Comparison of ENCODE assay signal across 28 cellular contexts in genomic region chr6:8633762-8634161, GRCh38.
DNase-seq lines count a peak whose midpoint lies in the region; ATAC-seq, FAIRE-seq and TF ChIP-seq lines count a peak whose summit lies in the region.
"Had no signal": no experiment of that assay in that cellular context is flagged by ENCODE, and none has a peak within 500 bp of the region (broad histone marks: within the 10 kb centered on the region; RNA-seq: fewer than 3 reads in every experiment).

No MANE protein-coding gene starts in this region.

- H3K79me1 ChIP-seq in trophoblast cell (ENCODE audit: low read length): no peaks in the 10 kb centered on the region

- H2BK120ac ChIP-seq in trophoblast cell (ENCODE audit: insufficient read depth, low read length, poor library complexity): no peak overlapping the region

- H3K9me3 ChIP-seq in mammary epithelial cell (replicated peaks; ENCODE audit: insufficient read depth, low read length) (no peaks in the 10 kb centered on the region), pancreas (peaks cover 0 to 4% (median 0%) of the 10 kb centered on the region in 4 donors), trophoblast cell (ENCODE audit: insufficient read depth, low read depth, low read length) (no peaks in the 10 kb centered on the region)
- H3K9me3 ChIP-seq: A549, SJCRH30 had no signal

- dilution Hi-C loops in mammary epithelial cell (cut with HindIII; ENCODE audit: low sequenced_read_pairs): no loop called here

- no peak for FAIRE-seq in pancreas (lab: Jason Lieb, UNC)
- FAIRE-seq: A549, GM18507, K562, RCC 7860 had no signal

- no peaks in the 10 kb centered on the region for H4K20me1 ChIP-seq in mammary epithelial cell (ENCODE audit: insufficient read depth, low read length)
- H4K20me1 ChIP-seq: BLaER1 treated with 17β-estradiol and CSF1 and Interleukin-3, amounts not matched to agents 10 nM and 100 nM had no signal

- CTCF ChIA-PET in mammary epithelial cell (lab: Charles Lee; ENCODE audit: low non-redundant PET): interaction anchor here (0.6 kb wide), 1 partner anchor 109 kb away, joined by 5 read pairs; no protein-coding TSS in a partner anchor

- intact Hi-C loops in mammary epithelial cell (cut with micrococcal nuclease) (no loop called here), pancreas (cut with DNase I) (no loop called here)

- H3K4me3 ChIP-seq in mammary epithelial cell (replicated peaks in 1 of 3; ENCODE audit: insufficient read depth in 1 of 3, low read depth in 2 of 3, low read length in 3 of 3) (no peak overlapping the region), pancreas (no peak overlapping the region), trophoblast cell (ENCODE audit: low read depth, low read length) (no peak overlapping the region)
- H3K4me3 ChIP-seq: A549; BLaER1 treated with 17β-estradiol and CSF1 and Interleukin-3, amounts not matched to agents 10 nM and 100 nM; GM23248; K562; SJCRH30 had no signal

- H2BK12ac ChIP-seq in trophoblast cell (ENCODE audit: low read length): no peak overlapping the region

- H3K4me2 ChIP-seq in mammary epithelial cell (ENCODE audit: insufficient read depth, low read depth, low read length): no peak overlapping the region
- no peak overlapping the region for H3K4me2 ChIP-seq in trophoblast cell (ENCODE audit: low read length)
- H3K4me2 ChIP-seq: A549; BLaER1 treated with 17β-estradiol and CSF1 and Interleukin-3, amounts not matched to agents 10 nM and 100 nM had no signal

- H3K23ac ChIP-seq in trophoblast cell (ENCODE audit: low read length): no peak overlapping the region

- peak; percentile 74 for ATAC-seq in foreskin keratinocyte
- ATAC-seq in pancreas: peak in 3 of 4 donors; percentile 38 to 85 (median 83)
- ATAC-seq: A549, K562, Right ventricle myocardium inferior had no signal

- no peak overlapping the region for H4K91ac ChIP-seq in trophoblast cell (ENCODE audit: low read depth, low read length)

- DNase-seq in NCI-H2227 treated with DMSO at 0.1 percent for 48 hours (lab: John Stamatoyannopoulos, UW): peak; percentile 56
- DNase-seq in mammary epithelial cell: peak; percentile 21
- peak in 1 of 2 donors; percentile 44 for DNase-seq in foreskin keratinocyte
- no peak for DNase-seq in pancreas
- no peak for DNase-seq in trophoblast cell
- DNase-seq in erythroblast (lab: John Stamatoyannopoulos, UW): no peak
- DNase-seq in SK-N-DZ (ENCODE audit: low spot score): no peak
- no peak for DNase-seq in COR-L47 (lab: John Stamatoyannopoulos, UW)
- DNase-seq: AML-193; CD4-positive, alpha-beta T cell; DMS53; GM23248; H7; Kasumi-1; MV-4-11; NCI-H1105; NCI-H1436 treated with DMSO at 0.1 percent for 48 hours; NCI-H187 treated with DMSO at 0.1 percent for 48 hours; NCI-H510A; NCI-H69; OCI-M1; SJCRH30 had no signal

- TF ChIP-seq POLR2A in erythroblast (IDR thresholded peaks at IDR 0.05; ENCODE audit: low read length): no peak

- no peak overlapping the region for H4K8ac ChIP-seq in trophoblast cell (ENCODE audit: low read depth, low read length)

- H4K12ac ChIP-seq in trophoblast cell (ENCODE audit: low read depth, low read length): no peak overlapping the region

- no peak overlapping the region for H3K18ac ChIP-seq in trophoblast cell (ENCODE audit: low read length)

- BruUV-seq in mammary epithelial cell (replicated peaks; lab: Mats Ljungman, UMichigan): no TSS peak

- in situ Hi-C loops in mammary epithelial cell (cut with MboI; ENCODE audit: low sequenced_read_pairs in 2 of 2): no loop called here

- H2AFZ ChIP-seq in mammary epithelial cell (ENCODE audit: low read depth, low read length) (no peak overlapping the region), trophoblast cell (ENCODE audit: insufficient read depth, low read length, poor library complexity) (no peak overlapping the region)
- H2AFZ ChIP-seq: GM23248 had no signal

- no peak overlapping the region for H3K14ac ChIP-seq in trophoblast cell (ENCODE audit: low read length)

- H3K4me1 ChIP-seq in mammary epithelial cell (ENCODE audit: insufficient read depth, low read length): peaks cover 6% of the 10 kb centered on the region
- H3K4me1 ChIP-seq in foreskin keratinocyte: peaks cover 4% of the 10 kb centered on the region
- H3K4me1 ChIP-seq in pancreas: peaks cover 0 to 8% (median 0%) of the 10 kb centered on the region in 3 donors
- H3K4me1 ChIP-seq in trophoblast cell (ENCODE audit: control insufficient read depth in 1 of 2, insufficient read depth in 2 of 2, low read length in 2 of 2): no peaks in the 10 kb centered on the region
- H3K4me1 ChIP-seq: A549; BLaER1 treated with 17β-estradiol and CSF1 and Interleukin-3, amounts not matched to agents 10 nM and 100 nM; SJCRH30 had no signal

- 44% methylated on average over 3 of the region's 3 CpGs for WGBS in mammary epithelial cell (ENCODE audit: low coverage, missing lambda C conversion rate)
- 17 to 22% methylated on average over 3 of the region's 3 CpGs for WGBS in pancreas, 2 donors
- no CpG with 5 or more reads among the region's 3 CpGs for WGBS in trophoblast cell (ENCODE audit: extremely low coverage, insufficient coverage, insufficient read length)

- H2AK5ac ChIP-seq in trophoblast cell (ENCODE audit: low read length): no peak overlapping the region

- no peak for TF ChIP-seq CTCF in mammary epithelial cell (conservative IDR thresholded peaks at IDR 0.05 in 1 of 2, IDR thresholded peaks at IDR 0.05 in 1 of 2; ENCODE audit: extremely low read depth in 1 of 2, insufficient read depth in 1 of 2, low read depth in 1 of 2, low read length in 2 of 2)
- no peak for TF ChIP-seq CTCF in foreskin keratinocyte (conservative IDR thresholded peaks at IDR 0.05)
- TF ChIP-seq CTCF in pancreas (IDR thresholded peaks at IDR 0.05): no peak

- H3K79me2 ChIP-seq in mammary epithelial cell (ENCODE audit: insufficient read depth, low read length): no peaks in the 10 kb centered on the region
- no peaks in the 10 kb centered on the region for H3K79me2 ChIP-seq in trophoblast cell (ENCODE audit: control insufficient read depth, insufficient read depth, low read length, poor library complexity)

- H3K27ac ChIP-seq in mammary epithelial cell (ENCODE audit: insufficient read depth, low read depth, low read length) (no peak overlapping the region), foreskin keratinocyte (no peak overlapping the region), pancreas (peak overlapping the region in 1 of 4 donors; percentile 48), trophoblast cell (ENCODE audit: low read depth, low read length) (no peak overlapping the region)
- H3K27ac ChIP-seq: A549; BLaER1 treated with 17β-estradiol and CSF1 and Interleukin-3, amounts not matched to agents 10 nM and 100 nM; GM23248; SJCRH30 had no signal

- H3K27me3 ChIP-seq in mammary epithelial cell (ENCODE audit: insufficient read depth, low read length) (no peaks in the 10 kb centered on the region), foreskin keratinocyte (no peaks in the 10 kb centered on the region), pancreas (no peaks in the 10 kb centered on the region), trophoblast cell (ENCODE audit: insufficient read depth, low read length) (no peaks in the 10 kb centered on the region)
- H3K27me3 ChIP-seq: BLaER1 treated with 17β-estradiol and CSF1 and Interleukin-3, amounts not matched to agents 10 nM and 100 nM; SJCRH30 had no signal

- H3K9ac ChIP-seq in mammary epithelial cell (ENCODE audit: insufficient read depth, low read length): no peak overlapping the region
- no peak overlapping the region for H3K9ac ChIP-seq in trophoblast cell (ENCODE audit: low read length)
- H3K9ac ChIP-seq: BLaER1 treated with 17β-estradiol and CSF1 and Interleukin-3, amounts not matched to agents 10 nM and 100 nM; GM23248 had no signal

- no peaks in the 10 kb centered on the region for H3K36me3 ChIP-seq in mammary epithelial cell (ENCODE audit: insufficient read depth, low read length)
- H3K36me3 ChIP-seq in pancreas: no peaks in the 10 kb centered on the region
- no peaks in the 10 kb centered on the region for H3K36me3 ChIP-seq in trophoblast cell (ENCODE audit: control insufficient read depth in 1 of 2, insufficient read depth in 2 of 2, low read length in 2 of 2)
- H3K36me3 ChIP-seq: BLaER1 treated with 17β-estradiol and CSF1 and Interleukin-3, amounts not matched to agents 10 nM and 100 nM; SJCRH30 had no signal

- no peak overlapping the region for H3K4ac ChIP-seq in trophoblast cell (ENCODE audit: low read depth, low read length)

- no peak overlapping the region for H2BK5ac ChIP-seq in trophoblast cell (ENCODE audit: low read depth, low read length, poor library complexity)

Comparison
In these comparisons a context has a peak if more than half of its experiments do, and no peak if none do; other contexts are left out.
1. DNase-seq: peak in NCI-H2227 treated with DMSO at 0.1 percent for 48 hours (single experiment) and mammary epithelial cell (single experiment); none in pancreas (0 of 6), trophoblast cell (0 of 2), erythroblast (0 of 2), SK-N-DZ (single experiment) and COR-L47 (single experiment).